Comparison of ENCODE assay signal across 22 cellular contexts in the genomic region with DNA sequence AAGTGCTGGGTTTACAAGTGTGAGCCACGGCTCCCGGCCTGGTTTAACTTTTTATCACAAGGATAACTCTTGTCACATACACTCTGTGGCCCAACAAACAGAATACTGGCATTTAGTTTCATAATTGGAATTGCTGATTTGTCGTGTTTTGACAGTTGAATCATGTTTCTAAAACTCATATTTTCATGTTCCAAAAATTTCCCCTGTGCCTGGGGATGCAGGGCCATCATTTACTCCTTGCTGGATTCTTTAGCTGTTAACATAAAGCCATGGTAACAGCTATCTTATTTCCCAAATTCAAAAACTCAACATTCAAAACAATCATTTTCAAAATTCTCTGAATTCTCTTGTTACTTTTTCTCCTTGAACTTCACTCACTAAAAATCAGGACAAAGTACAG.
"Had no signal": no experiment of that assay in that cellular context is flagged by ENCODE, and none has a peak within 500 bp of the region (broad histone marks: within the 10 kb centered on the region; RNA-seq: fewer than 3 reads in every experiment).

No MANE protein-coding gene starts in this region.

- H3K9me3 Mint-ChIP-seq: activated T-cell treated with anti-CD3 and anti-CD28 coated beads, Interleukin-2, amount 50 U/mL, for 24 hours; mesothelial cell of epicardium; neural crest cell; type B pancreatic cell had no signal

- H3K27ac Mint-ChIP-seq: dendritic cell treated with granulocyte-macrophage colony-stimulating factor and Interleukin-4, amounts not matched to agents 40 ng/mL and 50 ng/mL, for 4 days; mesothelial cell of epicardium; naive B cell; type B pancreatic cell; WTC11 had no signal

- H3K27me3 Mint-ChIP-seq: activated T-cell treated with anti-CD3 and anti-CD28 coated beads, Interleukin-2, amount 50 U/mL, for 24 hours; naive B cell; stimulated activated memory B cell treated with anti-CD40 and anti-IgM and Interleukin-4, amounts not matched to agents 10 μg/mL and 1 μg/mL and 100 μg/mL, for 72 hours; type B pancreatic cell had no signal

- H3K27ac ChIP-seq: breast epithelium, esophagus muscularis mucosa, foreskin keratinocyte, parathyroid adenoma, psoas muscle, sigmoid colon, testis, uterus had no signal

- H3K4me3 Mint-ChIP-seq: dendritic cell treated with granulocyte-macrophage colony-stimulating factor and Interleukin-4, amounts not matched to agents 40 ng/mL and 50 ng/mL, for 4 days; mesothelial cell of epicardium; neural crest cell; stimulated activated memory B cell treated with anti-CD40 and anti-IgM and Interleukin-4, amounts not matched to agents 10 μg/mL and 1 μg/mL and 100 μg/mL, for 72 hours; type B pancreatic cell; WTC11 had no signal

- H3K4me1 Mint-ChIP-seq: mesothelial cell of epicardium, neural crest cell, WTC11 had no signal

- ATAC-seq: foreskin keratinocyte, heart right ventricle, psoas muscle, WTC11 had no signal

- H3K4me3 ChIP-seq: breast epithelium, esophagus muscularis mucosa, heart right ventricle, psoas muscle, sigmoid colon, testis, uterus had no signal

- H3K36me3 Mint-ChIP-seq: mesothelial cell of epicardium; naive B cell; stimulated activated memory B cell treated with anti-CD40 and anti-IgM and Interleukin-4, amounts not matched to agents 10 μg/mL and 1 μg/mL and 100 μg/mL, for 72 hours; type B pancreatic cell; WTC11 had no signal

- DNase-seq: activated CD8-positive, alpha-beta memory T cell treated with anti-CD3 and anti-CD28 coated beads, Interleukin-2, amount 50 U/mL, for 4 hours; activated naive CD4-positive, alpha-beta T cell; activated T-cell treated with anti-CD3 and anti-CD28 coated beads, Interleukin-2, amount 50 U/mL, for 24 hours; central memory CD4-positive, alpha-beta T cell; foreskin keratinocyte; heart right ventricle; naive B cell; occipital lobe; psoas muscle; sigmoid colon; small intestine; testis; uterus had no signal
